Comparison of ENCODE assay signal across 9 cellular contexts in genomic region chr14:55578511-55578910, GRCh38. TPM values are rescaled to one million over a fixed set of nuclear protein-coding genes. Genes with fewer than 3 reads are reported as not detected.
DNase-seq lines count a peak whose midpoint lies in the region; ATAC-seq and TF ChIP-seq lines count a peak whose summit lies in the region.
"Had no signal": no experiment of that assay in that cellular context is flagged by ENCODE, and none has a peak within 500 bp of the region (broad histone marks: within the 10 kb centered on the region; RNA-seq: fewer than 3 reads in every experiment).

No MANE protein-coding gene starts in this region.

- H3K9me3 Mint-ChIP-seq in T-helper 2 cell treated with Interferon-gamma antibody and Interleukin-4, amounts not matched to agents 5 μg/mL and 100 μg/mL, for 36 hours: no peaks in the 10 kb centered on the region
- no peaks in the 10 kb centered on the region for H3K9me3 Mint-ChIP-seq in stimulated activated naive CD8-positive, alpha-beta T cell treated with anti-CD3 and anti-CD28 coated beads, Interleukin-15, amount 100 ng/mL, for 72 hours

- no peaks in the 10 kb centered on the region for H3K27me3 Mint-ChIP-seq in T-helper 2 cell treated with Interferon-gamma antibody and Interleukin-4, amounts not matched to agents 5 μg/mL and 100 μg/mL, for 36 hours (ENCODE audit: low read depth)
- no peaks in the 10 kb centered on the region for H3K27me3 Mint-ChIP-seq in stimulated activated naive CD8-positive, alpha-beta T cell treated with anti-CD3 and anti-CD28 coated beads, Interleukin-15, amount 100 ng/mL, for 72 hours

- peak overlapping the region; percentile 87 for H3K4me3 ChIP-seq in fibroblast of mammary gland (ENCODE audit: control insufficient read depth, low read depth, low read length)

- no peak overlapping the region for H3K27ac Mint-ChIP-seq in T-helper 2 cell treated with Interferon-gamma antibody and Interleukin-4, amounts not matched to agents 5 μg/mL and 100 μg/mL, for 36 hours
- H3K27ac Mint-ChIP-seq in stimulated activated naive CD8-positive, alpha-beta T cell treated with anti-CD3 and anti-CD28 coated beads, Interleukin-15, amount 100 ng/mL, for 72 hours: no peak overlapping the region

- peak overlapping the region; percentile 92 for H3K4me3 Mint-ChIP-seq in T-helper 2 cell treated with Interferon-gamma antibody and Interleukin-4, amounts not matched to agents 5 μg/mL and 100 μg/mL, for 36 hours
- peak overlapping the region; percentile 86 to 93 for H3K4me3 Mint-ChIP-seq in stimulated activated naive CD8-positive, alpha-beta T cell treated with anti-CD3 and anti-CD28 coated beads, Interleukin-15, amount 100 ng/mL, for 72 hours

- no peak for DNase-seq in T-helper 2 cell treated with Interferon-gamma antibody and Interleukin-4, amounts not matched to agents 5 μg/mL and 100 μg/mL, for 36 hours (ENCODE audit: low spot score)
- DNase-seq in T-helper 2 cell (no peak), SK-MEL-5 (ENCODE audit: low read depth, low spot score) (peak; percentile 36), fibroblast of mammary gland (ENCODE audit: low read depth) (peak; percentile 26), OCI-M2 (lab: John Stamatoyannopoulos, UW; ENCODE audit: unreplicated experiment) (no peak), GM13976 (ENCODE audit: low spot score) (no peak), NCI-H1105 (lab: John Stamatoyannopoulos, UW) (no peak)
- no peak for DNase-seq in stimulated activated naive CD8-positive, alpha-beta T cell treated with anti-CD3 and anti-CD28 coated beads, Interleukin-15, amount 100 ng/mL, for 72 hours

- in situ Hi-C loops in SK-MEL-5 (cut with HindIII; ENCODE audit: low pct_unique_long_range_greater_than_20kb, low sequenced_read_pairs) (no loop called here), GM13976 (cut with MboI; ENCODE audit: low sequenced_read_pairs, unreplicated experiment) (no loop called here)

- H3K4me1 Mint-ChIP-seq in T-helper 2 cell treated with Interferon-gamma antibody and Interleukin-4, amounts not matched to agents 5 μg/mL and 100 μg/mL, for 36 hours (ENCODE audit: low read depth): peaks cover 23% of the 10 kb centered on the region
- H3K4me1 Mint-ChIP-seq in stimulated activated naive CD8-positive, alpha-beta T cell treated with anti-CD3 and anti-CD28 coated beads, Interleukin-15, amount 100 ng/mL, for 72 hours: peaks cover 20% of the 10 kb centered on the region

- ATAC-seq in stimulated activated naive CD8-positive, alpha-beta T cell treated with anti-CD3 and anti-CD28 coated beads, Interleukin-15, amount 100 ng/mL, for 72 hours: no peak
- ATAC-seq: mucosa of descending colon had no signal

- no peaks in the 10 kb centered on the region for H3K36me3 Mint-ChIP-seq in T-helper 2 cell treated with Interferon-gamma antibody and Interleukin-4, amounts not matched to agents 5 μg/mL and 100 μg/mL, for 36 hours (ENCODE audit: low read depth)

- TF ChIP-seq CTCF in fibroblast of mammary gland (conservative IDR thresholded peaks at IDR 0.05; ENCODE audit: control insufficient read depth, insufficient read depth, low read depth, low read length) (no peak), GM13976 (IDR thresholded peaks at IDR 0.05; ENCODE audit: borderline replicate concordance, control extremely low read depth, extremely low read depth, insufficient read depth, missing control alignments) (no peak)

RNA-seq across cellular contexts. Expression of gene KTN1, which starts 1.5 kb away (rescaled TPM):
- total RNA-seq in SK-MEL-5 (2014; rRNA removed; shearing (Covaris generic)): 123 and 132 TPM in 2 replicates
- polyA plus RNA-seq in SK-MEL-5 (2015; cell fraction: cytosol; rRNA removed): 52.2 and 77.7 TPM in 2 replicates
- 97.7 and 137 TPM in 2 replicates for polyA plus RNA-seq in SK-MEL-5 (2015; cell fraction: nucleus; rRNA removed)

Comparison
In these comparisons a context has a peak if more than half of its experiments do, and no peak if none do; other contexts are left out.
1. DNase-seq: peak in SK-MEL-5 (single experiment) and fibroblast of mammary gland (single experiment); none in T-helper 2 cell treated with Interferon-gamma antibody and Interleukin-4, amounts not matched to agents 5 μg/mL and 100 μg/mL, for 36 hours (single experiment), T-helper 2 cell (0 of 5), stimulated activated naive CD8-positive, alpha-beta T cell treated with anti-CD3 and anti-CD28 coated beads, Interleukin-15, amount 100 ng/mL, for 72 hours (0 of 2), OCI-M2 (single experiment), GM13976 (single experiment) and NCI-H1105 (single experiment).